Comparison of ENCODE assay signal across 9 cellular contexts in the genomic region with DNA sequence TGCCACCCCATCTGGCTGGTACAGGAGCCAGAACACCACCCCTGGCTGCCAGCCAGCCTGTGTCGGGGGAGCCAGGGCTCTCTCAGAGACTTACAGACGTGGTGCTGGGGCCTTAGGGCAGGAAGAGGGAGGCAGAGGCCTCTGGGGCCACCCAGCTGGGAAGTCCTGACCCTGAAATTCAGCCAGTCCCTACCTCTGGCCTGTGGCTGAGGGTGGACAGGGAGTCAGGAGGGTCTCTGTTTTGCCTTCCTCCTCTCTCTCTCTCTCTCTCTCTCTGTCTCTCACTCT. TPM values are rescaled to one million over a fixed set of nuclear protein-coding genes. Genes with fewer than 3 reads are reported as not detected.
DNase-seq lines count a peak whose midpoint lies in the region; ATAC-seq and TF ChIP-seq lines count a peak whose summit lies in the region.
"Had no signal": no experiment of that assay in that cellular context is flagged by ENCODE, and none has a peak within 500 bp of the region (broad histone marks: within the 10 kb centered on the region; RNA-seq: fewer than 3 reads in every experiment).

No MANE protein-coding gene starts in this region.

- H4K20me1 ChIP-seq in fibroblast of lung (ENCODE audit: control insufficient read depth, extremely low read depth, insufficient read depth, low read length) = no peaks in the 10 kb centered on the region

- H3K27me3 ChIP-seq in fibroblast of lung (ENCODE audit: control insufficient read depth, insufficient read depth, low read length) = no peaks in the 10 kb centered on the region
- H3K27me3 ChIP-seq: cardiac muscle cell had no signal

- peak overlapping the region; percentile 10 for H3K4me2 ChIP-seq in fibroblast of lung (ENCODE audit: extremely low read depth, insufficient read depth, low read length)

- TF ChIP-seq CTCF in fibroblast of lung (conservative IDR thresholded peaks at IDR 0.05 in 1 of 2, IDR thresholded peaks at IDR 0.05 in 1 of 2; ENCODE audit: low read depth in 1 of 2, low read length in 2 of 2) = no peak

- H3K9me3 ChIP-seq in fibroblast of lung (ENCODE audit: control insufficient read depth, insufficient read depth, low read depth, low read length) = no peaks in the 10 kb centered on the region

- H3K36me3 ChIP-seq in fibroblast of lung (ENCODE audit: control insufficient read depth, insufficient read depth, low read length) = no peaks in the 10 kb centered on the region
- H3K36me3 ChIP-seq: cardiac muscle cell had no signal

- peaks cover 29% of the 10 kb centered on the region for H3K4me1 ChIP-seq in fibroblast of lung (ENCODE audit: control insufficient read depth, extremely low read depth, insufficient read depth, low read length)

- peak; percentile 90 for DNase-seq in DMS79 (lab: John Stamatoyannopoulos, UW)
- peak; percentile 71 for DNase-seq in NCI-H510A (lab: John Stamatoyannopoulos, UW)
- peak in 1 of 2 donors; percentile 45 for DNase-seq in fibroblast of lung (ENCODE audit: low read depth in 2 of 2)
- peak; percentile 40 for DNase-seq in renal cortical epithelial cell (ENCODE audit: low read depth)
- DNase-seq in superior temporal gyrus (ENCODE audit: extremely low spot score) = no peak

- H3K9ac ChIP-seq in fibroblast of lung (ENCODE audit: insufficient read depth, low read length) = no peak overlapping the region

- ATAC-seq in HG03565 (IDR thresholded peaks at IDR 0.05; ENCODE audit: unreplicated experiment) = no peak
- ATAC-seq in GM19035 (IDR thresholded peaks at IDR 0.05; ENCODE audit: unreplicated experiment) = no peak
- ATAC-seq in HG03175 (IDR thresholded peaks at IDR 0.05; ENCODE audit: unreplicated experiment) = no peak

- no peaks in the 10 kb centered on the region for H3K79me2 ChIP-seq in fibroblast of lung (ENCODE audit: control insufficient read depth, insufficient read depth, low read length)

- peak overlapping the region; percentile 62 for H3K27ac ChIP-seq in fibroblast of lung (ENCODE audit: insufficient read depth, low read length)
- H3K27ac ChIP-seq: cardiac muscle cell had no signal

- no peak overlapping the region for H3K4me3 ChIP-seq in fibroblast of lung (replicated peaks in 1 of 4; ENCODE audit: control extremely low read depth in 1 of 4, insufficient read depth in 1 of 4, low read depth in 3 of 4, low read length in 4 of 4)
- H3K4me3 ChIP-seq: cardiac muscle cell had no signal

- no peak overlapping the region for H2AFZ ChIP-seq in fibroblast of lung (ENCODE audit: low read length)

RNA-seq across cellular contexts. Expression of a gene that starts 52.5 kb away (rescaled TPM):
- total RNA-seq in fibroblast of lung (10.3 and 10.7 TPM in 2 replicates), renal cortical epithelial cell (5.7 and 9.4 TPM in 2 replicates)
- 2.3 and 10.7 TPM in 2 replicates for polyA plus RNA-seq in fibroblast of lung
- polyA plus RNA-seq in fibroblast of lung (2012) = 1.5 and 6.1 TPM in 2 replicates
- polyA minus RNA-seq in fibroblast of lung (ENCODE audit: low replicate concordance) = 2.2 and 13.6 TPM in 2 replicates
